Comparison of ENCODE assay signal across 14 cellular contexts in the genomic region with DNA sequence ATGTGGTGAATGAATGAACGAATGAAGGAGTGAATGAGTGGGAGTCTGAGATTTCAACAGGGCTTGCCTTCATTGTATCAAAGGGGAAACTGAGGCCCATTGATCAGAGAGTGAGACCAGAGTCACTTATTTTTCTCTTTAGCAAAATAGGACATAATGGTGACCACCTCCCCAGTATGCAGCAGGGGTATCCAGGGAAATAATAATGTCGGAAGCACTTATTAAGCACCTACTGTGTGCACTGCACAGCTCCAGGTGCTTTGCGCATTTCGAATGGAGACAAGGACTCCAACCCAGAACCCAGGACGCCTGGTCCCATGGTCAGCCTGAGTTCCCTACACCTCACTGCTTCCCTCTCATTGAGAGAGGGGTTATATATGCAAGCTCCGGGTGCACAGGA. TPM values are rescaled to one million over a fixed set of nuclear protein-coding genes. Genes with fewer than 3 reads are reported as not detected.
DNase-seq lines count a peak whose midpoint lies in the region; ATAC-seq, FAIRE-seq and TF ChIP-seq lines count a peak whose summit lies in the region.
"Had no signal": no experiment of that assay in that cellular context is flagged by ENCODE, and none has a peak within 500 bp of the region (broad histone marks: within the 10 kb centered on the region; RNA-seq: fewer than 3 reads in every experiment).

No MANE protein-coding gene starts in this region.

- ATAC-seq in HepG2 = no peak
- ATAC-seq in right lobe of liver = no peak
- no peak for ATAC-seq in HG03571 (IDR thresholded peaks at IDR 0.05; ENCODE audit: unreplicated experiment)
- no peak for ATAC-seq in GM21619 (IDR thresholded peaks at IDR 0.05; ENCODE audit: unreplicated experiment)
- no peak for ATAC-seq in HG02798 (IDR thresholded peaks at IDR 0.05; ENCODE audit: poor library complexity, unreplicated experiment)

- H3K4me1 Mint-ChIP-seq in chondrocyte (ENCODE audit: low read depth) = peaks cover 5% of the 10 kb centered on the region
- peaks cover 32% of the 10 kb centered on the region for H3K4me1 Mint-ChIP-seq in neural progenitor cell

- TF ChIP-seq POLR2A in HepG2 (IDR thresholded peaks at IDR 0.05; ENCODE audit: insufficient read depth in 1 of 2, low read depth in 2 of 2, low read length in 2 of 2) (no peak), right lobe of liver (IDR thresholded peaks at IDR 0.05) (no peak)

- H4K20me1 ChIP-seq in HepG2 (ENCODE audit: insufficient read depth, low read length) = no peaks in the 10 kb centered on the region
- H4K20me1 ChIP-seq in neural progenitor cell (ENCODE audit: low read depth) = no peaks in the 10 kb centered on the region
- H4K20me1 ChIP-seq: BLaER1 had no signal

- H3K9ac ChIP-seq in HepG2 (ENCODE audit: insufficient read depth, low read depth, low read length) (no peak overlapping the region), neural progenitor cell (no peak overlapping the region)
- H3K9ac ChIP-seq: BLaER1 had no signal

- peaks cover 62% of the 10 kb centered on the region for H3F3A ChIP-seq in neural progenitor cell (ENCODE audit: low read depth)

- H3K27me3 Mint-ChIP-seq in chondrocyte (ENCODE audit: low read depth) (peaks cover 14% of the 10 kb centered on the region), neural progenitor cell (ENCODE audit: insufficient read depth, low read depth) (peaks cover 22% of the 10 kb centered on the region)

- H3K4me1 ChIP-seq in HepG2 (ENCODE audit: insufficient read depth, low read length) (peaks cover 88% of the 10 kb centered on the region), right lobe of liver (peaks cover 0 to 12% (median 5%) of the 10 kb centered on the region in 4 donors), neural progenitor cell (peaks cover 8% of the 10 kb centered on the region)

- TF ChIP-seq CTCF in HepG2 (CRISPR knock-in tag; IDR thresholded peaks at IDR 0.05) = no peak
- TF ChIP-seq CTCF in right lobe of liver (IDR thresholded peaks at IDR 0.05) = no peak
- TF ChIP-seq CTCF in chondrocyte (IDR thresholded peaks at IDR 0.05) = no peak
- no peak for TF ChIP-seq CTCF in neural progenitor cell (IDR thresholded peaks at IDR 0.05)

- H3K4me3 Mint-ChIP-seq in chondrocyte (ENCODE audit: unreplicated experiment) = peak overlapping the region; percentile 2
- H3K4me3 Mint-ChIP-seq in neural progenitor cell = peak overlapping the region; percentile 85

- H3K27me3 ChIP-seq in HepG2 (ENCODE audit: control insufficient read depth in 1 of 2, insufficient read depth in 2 of 2, low read length in 2 of 2) = peaks cover 0 to 5% of the 10 kb centered on the region in 2 experiments; a peak in 1 of 5 replicates
- H3K27me3 ChIP-seq in right lobe of liver = peaks cover 0 to 3% of the 10 kb centered on the region in 2 donors
- H3K27me3 ChIP-seq in neural progenitor cell = peaks cover 14% of the 10 kb centered on the region

- H3K9me3 Mint-ChIP-seq in chondrocyte (ENCODE audit: low read depth) (no peaks in the 10 kb centered on the region), neural progenitor cell (no peaks in the 10 kb centered on the region)

- WGBS in HepG2 (ENCODE audit: low lambda C conversion rate) = 53% methylated on average over 4 of the region's 6 CpGs
- WGBS in right lobe of liver (ENCODE audit: insufficient coverage, low coverage, low lambda C conversion rate, missing lambda C conversion rate) = 52% methylated on average over 2 of the region's 6 CpGs

- TF ChIP-seq EP300 in HepG2 (IDR thresholded peaks at IDR 0.05; ENCODE audit: low read depth in 2 of 2, low read length in 2 of 2) (no peak), HepG2 (CRISPR knock-in tag; IDR thresholded peaks at IDR 0.05; ENCODE audit: borderline replicate concordance) (no peak)

- H3K79me2 ChIP-seq in HepG2 (ENCODE audit: insufficient read depth, low read length) = peaks cover 3% of the 10 kb centered on the region
- peaks cover under 1% of the 10 kb centered on the region for H3K79me2 ChIP-seq in neural progenitor cell (ENCODE audit: low read depth)

- H3K27ac Mint-ChIP-seq in chondrocyte (ENCODE audit: unreplicated experiment) = no peak overlapping the region
- no peak overlapping the region for H3K27ac Mint-ChIP-seq in neural progenitor cell
- H3K27ac Mint-ChIP-seq: CD8-positive, alpha-beta memory T cell had no signal

- intact Hi-C loops in HepG2 (cut with micrococcal nuclease; ENCODE audit: unreplicated experiment) = loop anchor here (5.0 kb wide), 1 partner anchor 36 kb away; no protein-coding TSS in a partner anchor
- intact Hi-C loops in right lobe of liver (cut with DNase I) = no loop called here

- DNase-seq in HepG2 (ENCODE audit: low spot score) = no peak
- DNase-seq in right lobe of liver = no peak
- DNase-seq in chondrocyte (ENCODE audit: low spot score) = no peak
- no peak for DNase-seq in neural progenitor cell (ENCODE audit: low spot score)
- DNase-seq in stimulated activated CD4-positive, alpha-beta T cell treated with anti-CD3 and anti-CD28 coated beads, Interleukin-15, amount 100 ng/mL, for 24 hours = no peak
- DNase-seq: AML-193; CD8-positive, alpha-beta memory T cell; DMS53; GF-D8 had no signal

- no peak for FAIRE-seq in HepG2 (lab: Jason Lieb, UNC)

- no TSS peak for BruUV-seq in HepG2 (replicated peaks; lab: Mats Ljungman, UMichigan)

- no peak for TF ChIP-seq RAD21 in HepG2 (CRISPR knock-in tag; IDR thresholded peaks at IDR 0.05)

- CTCF ChIA-PET in HepG2 (lab: Yijun Ruan, JAX; ENCODE audit: low intra/inter-chr PET ratio, low total read pairs) = no interaction called here

- H3K9me3 ChIP-seq in HepG2 (ENCODE audit: low read length) (no peaks in the 10 kb centered on the region), right lobe of liver (no peaks in the 10 kb centered on the region), neural progenitor cell (ENCODE audit: low read depth) (no peaks in the 10 kb centered on the region)
- H3K9me3 ChIP-seq: BLaER1 had no signal

- no peaks in the 10 kb centered on the region for H3K36me3 Mint-ChIP-seq in chondrocyte (ENCODE audit: low read depth)
- no peaks in the 10 kb centered on the region for H3K36me3 Mint-ChIP-seq in neural progenitor cell
- H3K36me3 Mint-ChIP-seq: CD8-positive, alpha-beta memory T cell had no signal

- H2AFZ ChIP-seq in HepG2 (ENCODE audit: low read length) (no peak overlapping the region), neural progenitor cell (replicated peaks) (no peak overlapping the region)

- H3K4me3 ChIP-seq in HepG2 (replicated peaks in 1 of 3; ENCODE audit: insufficient read depth in 1 of 3, low read depth in 2 of 3, low read length in 3 of 3) = no peak overlapping the region
- H3K4me3 ChIP-seq in right lobe of liver = no peak overlapping the region
- H3K4me3 ChIP-seq in neural progenitor cell = no peak overlapping the region
- H3K4me3 ChIP-seq: BLaER1 had no signal

- no peak overlapping the region for H3K27ac ChIP-seq in HepG2 (ENCODE audit: extremely low read length, insufficient read depth, low read length)
- H3K27ac ChIP-seq in right lobe of liver = no peak overlapping the region
- no peak overlapping the region for H3K27ac ChIP-seq in neural progenitor cell
- H3K27ac ChIP-seq: BLaER1, HL-60 had no signal

- 0 out of 2 replicates have a peak overlapping the region, but pooled peaks have one; percentile 0 for H3K4me2 ChIP-seq in HepG2 (ENCODE audit: low read depth, low read length)
- H3K4me2 ChIP-seq in neural progenitor cell = no peak overlapping the region
- H3K4me2 ChIP-seq: BLaER1 had no signal

- H3K36me3 ChIP-seq in HepG2 (replicated peaks in 1 of 2; ENCODE audit: control insufficient read depth in 1 of 2, insufficient read depth in 2 of 2, low read length in 2 of 2) = no peaks in the 10 kb centered on the region
- no peaks in the 10 kb centered on the region for H3K36me3 ChIP-seq in right lobe of liver
- no peaks in the 10 kb centered on the region for H3K36me3 ChIP-seq in neural progenitor cell
- H3K36me3 ChIP-seq: BLaER1 had no signal

- in situ Hi-C loops in HepG2 (cut with HindIII; ENCODE audit: extremely low pct_ligation_motif_present, low pct_unique_long_range_greater_than_20kb) = no loop called here

- POLR2A ChIA-PET in HepG2 (lab: Yijun Ruan, JAX) = no interaction called here

RNA-seq across cellular contexts. Expression of a gene that starts 26.8 kb away (rescaled TPM):
- total RNA-seq in HepG2 (2016; rRNA removed; fragmentation: Illumina TruSeq; extraction: Trizol) (37.0 and 67.1 TPM in 2 replicates), right lobe of liver (1 to 10 TPM; 1.0 to 6.5 (median 2.3) TPM), chondrocyte (4.2 to 5.3 TPM (median 4.3 TPM) in 3 replicates), neural progenitor cell (ENCODE audit: low replicate concordance) (22.6 and 82.3 TPM in 2 replicates)
- total RNA-seq in HepG2 (2016; cell fraction: cytosol; rRNA removed; fragmentation: Illumina TruSeq; extraction: Trizol; ENCODE audit: low read depth) = 14.3 and 14.5 TPM in 2 replicates
- total RNA-seq in HepG2 (2016; cell fraction: insoluble cytoplasmic fraction; rRNA removed; fragmentation: Illumina TruSeq; extraction: Trizol) = 29.9 and 68.6 TPM in 2 replicates
- 59.5 and 62.2 TPM in 2 replicates for total RNA-seq in HepG2 (2016; cell fraction: membrane; rRNA removed; fragmentation: Illumina TruSeq; extraction: Trizol)
- total RNA-seq in HepG2 (2016; cell fraction: nucleus; rRNA removed; fragmentation: Illumina TruSeq; extraction: Trizol) = 51.6 and 59.6 TPM in 2 replicates
- polyA plus RNA-seq in HepG2 (2011; rRNA removed) = 45.5 and 56.2 TPM in 2 replicates
- 55.1 and 78.1 TPM in 2 replicates for polyA plus RNA-seq in HepG2 (2011; cell fraction: cytosol; rRNA removed)
- polyA plus RNA-seq in HepG2 (2011; cell fraction: nucleus; rRNA removed) = 60.7 and 73.5 TPM in 2 replicates
- polyA plus RNA-seq in HepG2 (2012) = 31.8 and 42.2 TPM in 2 replicates
- 17.9 and 18.2 TPM in 2 replicates for polyA plus RNA-seq in HepG2 (2016; cell fraction: cytosol; fragmentation: Illumina TruSeq; extraction: Trizol; ENCODE audit: low read depth)
- polyA plus RNA-seq in HepG2 (2016; cell fraction: insoluble cytoplasmic fraction; fragmentation: Illumina TruSeq; extraction: Trizol; ENCODE audit: low read depth) = 55.9 and 71.2 TPM in 2 replicates
- polyA plus RNA-seq in HepG2 (2016; cell fraction: membrane; fragmentation: Illumina TruSeq; extraction: Trizol; ENCODE audit: low read depth) = 62.0 and 68.4 TPM in 2 replicates
- 120 and 123 TPM in 2 replicates for polyA plus RNA-seq in HepG2 (2016; cell fraction: nucleus; fragmentation: Illumina TruSeq; extraction: Trizol; ENCODE audit: insufficient read depth, low read depth)
- polyA minus RNA-seq in HepG2 (2011; rRNA and poly(A)+ RNA removed; ENCODE audit: low replicate concordance) = 0.23 and 250 TPM in 2 replicates
- 72.0 and 86.5 TPM in 2 replicates for polyA minus RNA-seq in HepG2 (2011; cell fraction: cytosol; rRNA and poly(A)+ RNA removed)
- polyA minus RNA-seq in HepG2 (2011; cell fraction: nucleus; rRNA and poly(A)+ RNA removed) = 23.2 and 24.5 TPM in 2 replicates
- polyA plus RNA-seq: CD8-positive, alpha-beta memory T cell had no signal

RNA-seq across cellular contexts. Expression of a gene that starts 46.4 kb away (rescaled TPM):
- total RNA-seq in HepG2 (2016; rRNA removed; fragmentation: Illumina TruSeq; extraction: Trizol) = 7.1 and 12.0 TPM in 2 replicates
- total RNA-seq in HepG2 (2016; cell fraction: cytosol; rRNA removed; fragmentation: Illumina TruSeq; extraction: Trizol; ENCODE audit: low read depth) = 2.0 and 2.2 TPM in 2 replicates
- 5.8 and 13.0 TPM in 2 replicates for total RNA-seq in HepG2 (2016; cell fraction: insoluble cytoplasmic fraction; rRNA removed; fragmentation: Illumina TruSeq; extraction: Trizol)
- 4.2 and 4.7 TPM in 2 replicates for total RNA-seq in HepG2 (2016; cell fraction: membrane; rRNA removed; fragmentation: Illumina TruSeq; extraction: Trizol)
- 10.2 and 12.3 TPM in 2 replicates for total RNA-seq in HepG2 (2016; cell fraction: nucleus; rRNA removed; fragmentation: Illumina TruSeq; extraction: Trizol)
- polyA plus RNA-seq in HepG2 (2011; rRNA removed) = 39.3 and 48.9 TPM in 2 replicates
- 33.3 and 38.7 TPM in 2 replicates for polyA plus RNA-seq in HepG2 (2011; cell fraction: cytosol; rRNA removed)
- polyA plus RNA-seq in HepG2 (2011; cell fraction: nucleus; rRNA removed) = 12.1 and 16.5 TPM in 2 replicates
- polyA plus RNA-seq in HepG2 (2012) = 8.4 and 14.3 TPM in 2 replicates
- polyA plus RNA-seq in HepG2 (2016; cell fraction: cytosol; fragmentation: Illumina TruSeq; extraction: Trizol; ENCODE audit: low read depth) = 2.4 and 2.6 TPM in 2 replicates
- 6.6 and 8.6 TPM in 2 replicates for polyA plus RNA-seq in HepG2 (2016; cell fraction: insoluble cytoplasmic fraction; fragmentation: Illumina TruSeq; extraction: Trizol; ENCODE audit: low read depth)
- 4.2 and 4.9 TPM in 2 replicates for polyA plus RNA-seq in HepG2 (2016; cell fraction: membrane; fragmentation: Illumina TruSeq; extraction: Trizol; ENCODE audit: low read depth)
- 20.0 and 22.9 TPM in 2 replicates for polyA plus RNA-seq in HepG2 (2016; cell fraction: nucleus; fragmentation: Illumina TruSeq; extraction: Trizol; ENCODE audit: insufficient read depth, low read depth)
- polyA minus RNA-seq in HepG2 (2011; rRNA and poly(A)+ RNA removed; ENCODE audit: low replicate concordance) = 0.77 and 28.9 TPM in 2 replicates
- 12.1 and 23.5 TPM in 2 replicates for polyA minus RNA-seq in HepG2 (2011; cell fraction: cytosol; rRNA and poly(A)+ RNA removed)
- polyA minus RNA-seq in HepG2 (2011; cell fraction: nucleus; rRNA and poly(A)+ RNA removed) = 3.2 and 5.6 TPM in 2 replicates
- 1,000 to 10,000 TPM in 2 of 6 experiments, 100 to 1,000 TPM in 4; 331 to 1,334 (median 524) TPM for total RNA-seq in right lobe of liver
- not detected in 3 replicates for total RNA-seq in chondrocyte
- 0.19 TPM in 1 of 2 replicates, not detected in the other for total RNA-seq in neural progenitor cell (ENCODE audit: low replicate concordance)
- total RNA-seq: CD8-positive, alpha-beta memory T cell had no signal

RNA-seq across cellular contexts. Expression of a gene that starts 51.2 kb away (rescaled TPM):
- total RNA-seq in HepG2 (2016; rRNA removed; fragmentation: Illumina TruSeq; extraction: Trizol) (1.6 and 1.8 TPM in 2 replicates), right lobe of liver (100 to 1,000 TPM in 4 of 6 experiments, 10 to 100 TPM in 2; 35.0 to 149 (median 117) TPM), chondrocyte (not detected in 3 replicates), neural progenitor cell (ENCODE audit: low replicate concordance) (1.2 and 5.1 TPM in 2 replicates)
- 0.35 and 0.40 TPM in 2 replicates for total RNA-seq in HepG2 (2016; cell fraction: cytosol; rRNA removed; fragmentation: Illumina TruSeq; extraction: Trizol; ENCODE audit: low read depth)
- total RNA-seq in HepG2 (2016; cell fraction: insoluble cytoplasmic fraction; rRNA removed; fragmentation: Illumina TruSeq; extraction: Trizol) = 0.94 and 1.8 TPM in 2 replicates
- 0.65 TPM in 2 replicates for total RNA-seq in HepG2 (2016; cell fraction: membrane; rRNA removed; fragmentation: Illumina TruSeq; extraction: Trizol)
- total RNA-seq in HepG2 (2016; cell fraction: nucleus; rRNA removed; fragmentation: Illumina TruSeq; extraction: Trizol) = 1.9 TPM in 2 replicates
- polyA plus RNA-seq in HepG2 (2011; rRNA removed) = 4.8 and 6.3 TPM in 2 replicates
- 1.6 and 1.9 TPM in 2 replicates for polyA plus RNA-seq in HepG2 (2011; cell fraction: cytosol; rRNA removed)
- polyA plus RNA-seq in HepG2 (2011; cell fraction: nucleus; rRNA removed) = 31.7 and 40.6 TPM in 2 replicates
- polyA plus RNA-seq in HepG2 (2012) = 1.9 and 2.0 TPM in 2 replicates
- 0.12 and 0.53 TPM in 2 replicates for polyA plus RNA-seq in HepG2 (2016; cell fraction: cytosol; fragmentation: Illumina TruSeq; extraction: Trizol; ENCODE audit: low read depth)
- polyA plus RNA-seq in HepG2 (2016; cell fraction: insoluble cytoplasmic fraction; fragmentation: Illumina TruSeq; extraction: Trizol; ENCODE audit: low read depth) = 0.77 and 1.4 TPM in 2 replicates
- polyA plus RNA-seq in HepG2 (2016; cell fraction: membrane; fragmentation: Illumina TruSeq; extraction: Trizol; ENCODE audit: low read depth) = 0.11 and 0.52 TPM in 2 replicates
- polyA plus RNA-seq in HepG2 (2016; cell fraction: nucleus; fragmentation: Illumina TruSeq; extraction: Trizol; ENCODE audit: insufficient read depth, low read depth) = 5.8 and 8.9 TPM in 2 replicates
- 0.47 and 3.5 TPM in 2 replicates for polyA minus RNA-seq in HepG2 (2011; rRNA and poly(A)+ RNA removed; ENCODE audit: low replicate concordance)
- polyA minus RNA-seq in HepG2 (2011; cell fraction: cytosol; rRNA and poly(A)+ RNA removed) = 0.97 and 0.99 TPM in 2 replicates
- 4.1 and 4.4 TPM in 2 replicates for polyA minus RNA-seq in HepG2 (2011; cell fraction: nucleus; rRNA and poly(A)+ RNA removed)
- total RNA-seq: CD8-positive, alpha-beta memory T cell had no signal

RNA-seq across cellular contexts. Expression of a gene that starts 53.1 kb away (rescaled TPM):
- total RNA-seq in HepG2 (2016; rRNA removed; fragmentation: Illumina TruSeq; extraction: Trizol) = 18.9 and 21.4 TPM in 2 replicates
- total RNA-seq in HepG2 (2016; cell fraction: cytosol; rRNA removed; fragmentation: Illumina TruSeq; extraction: Trizol; ENCODE audit: low read depth) = 5.7 and 6.2 TPM in 2 replicates
- 15.8 and 20.8 TPM in 2 replicates for total RNA-seq in HepG2 (2016; cell fraction: insoluble cytoplasmic fraction; rRNA removed; fragmentation: Illumina TruSeq; extraction: Trizol)
- total RNA-seq in HepG2 (2016; cell fraction: membrane; rRNA removed; fragmentation: Illumina TruSeq; extraction: Trizol) = 17.1 and 17.6 TPM in 2 replicates
- total RNA-seq in HepG2 (2016; cell fraction: nucleus; rRNA removed; fragmentation: Illumina TruSeq; extraction: Trizol) = 9.7 and 12.6 TPM in 2 replicates
- 13.4 and 14.2 TPM in 2 replicates for polyA plus RNA-seq in HepG2 (2011; rRNA removed)
- 16.1 and 16.8 TPM in 2 replicates for polyA plus RNA-seq in HepG2 (2011; cell fraction: cytosol; rRNA removed)
- 7.6 and 8.4 TPM in 2 replicates for polyA plus RNA-seq in HepG2 (2011; cell fraction: nucleus; rRNA removed)
- 11.6 and 15.1 TPM in 2 replicates for polyA plus RNA-seq in HepG2 (2012)
- polyA plus RNA-seq in HepG2 (2016; cell fraction: cytosol; fragmentation: Illumina TruSeq; extraction: Trizol; ENCODE audit: low read depth) = 5.3 and 5.7 TPM in 2 replicates
- 20.0 and 23.7 TPM in 2 replicates for polyA plus RNA-seq in HepG2 (2016; cell fraction: insoluble cytoplasmic fraction; fragmentation: Illumina TruSeq; extraction: Trizol; ENCODE audit: low read depth)
- 13.6 and 14.4 TPM in 2 replicates for polyA plus RNA-seq in HepG2 (2016; cell fraction: membrane; fragmentation: Illumina TruSeq; extraction: Trizol; ENCODE audit: low read depth)
- 15.4 and 17.2 TPM in 2 replicates for polyA plus RNA-seq in HepG2 (2016; cell fraction: nucleus; fragmentation: Illumina TruSeq; extraction: Trizol; ENCODE audit: insufficient read depth, low read depth)
- polyA minus RNA-seq in HepG2 (2011; rRNA and poly(A)+ RNA removed; ENCODE audit: low replicate concordance) = 2.7 and 20.5 TPM in 2 replicates
- 10.1 and 10.4 TPM in 2 replicates for polyA minus RNA-seq in HepG2 (2011; cell fraction: cytosol; rRNA and poly(A)+ RNA removed)
- 8.8 and 9.0 TPM in 2 replicates for polyA minus RNA-seq in HepG2 (2011; cell fraction: nucleus; rRNA and poly(A)+ RNA removed)
- total RNA-seq in right lobe of liver = 10 to 100 TPM; 16.6 to 26.4 (median 22.8) TPM
- total RNA-seq in chondrocyte = 2.0 to 4.2 TPM (median 3.9 TPM) in 3 replicates
- 8.2 and 15.2 TPM in 2 replicates for total RNA-seq in neural progenitor cell (ENCODE audit: low replicate concordance)

Comparison
In these comparisons a context has a peak if more than half of its experiments do, and no peak if none do; other contexts are left out.
1. RNA of a gene that starts 46.4 kb away (total RNA-seq): 331 to 1,334 TPM in right lobe of liver; 2.0 to 13.0 TPM in HepG2, not detected in chondrocyte and 0.19 TPM in neural progenitor cell; every median in the first group is over 10 times any median in the second.